1 cellular context compared by ENCODE assay signal in the genomic region with DNA sequence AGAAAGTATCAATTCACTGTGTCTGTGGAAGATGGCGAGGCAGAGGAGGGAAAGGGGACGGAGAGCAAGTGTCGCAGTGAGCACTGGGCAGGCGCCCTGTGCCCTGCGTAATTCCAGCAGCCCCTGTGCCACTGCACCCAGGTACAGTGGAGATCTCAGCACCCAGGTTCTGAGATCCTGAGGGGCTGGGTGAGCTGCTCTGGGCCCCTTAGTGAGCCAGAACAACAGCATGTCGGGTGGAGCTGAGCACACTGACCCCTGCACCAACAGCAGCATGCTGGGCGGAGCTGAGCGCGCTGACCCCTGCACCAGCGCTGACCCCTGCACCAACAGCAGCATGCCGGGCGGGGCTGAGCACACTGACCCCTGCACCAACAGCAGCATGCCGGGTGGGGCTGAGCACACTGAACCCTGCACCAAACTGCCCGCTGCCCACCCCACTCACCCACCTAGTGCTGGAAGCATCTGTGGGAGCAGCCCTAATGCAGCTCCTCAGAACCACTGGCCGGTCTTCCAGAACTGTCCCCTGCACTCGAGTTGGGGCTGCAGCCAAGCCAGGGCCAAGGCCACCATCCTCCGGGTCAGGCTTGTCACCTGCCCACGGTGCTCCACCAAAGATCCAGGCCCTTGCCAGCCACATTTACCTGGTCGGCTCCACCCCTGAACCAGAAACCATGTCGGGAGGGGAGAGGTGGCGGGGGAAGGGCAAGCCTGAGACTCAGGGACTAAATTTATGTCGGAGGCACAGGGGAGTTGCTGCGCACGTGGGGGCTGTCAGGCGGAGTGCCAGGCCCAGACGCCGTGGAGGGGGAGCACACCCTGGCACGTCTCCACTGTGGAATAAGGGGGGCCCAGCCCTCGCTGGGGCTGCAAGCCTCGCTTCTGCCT.
TF ChIP-seq lines count a peak whose summit lies in the region.

No MANE protein-coding gene starts in this region.

TF ChIP-seq in liver, 16 proteins besides CTCF, POLR2A, EP300 and RAD21 (continued from another document):
- TF ChIP-seq YY1 (IDR thresholded peaks at IDR 0.05) (no peak), HNF4A (conservative IDR thresholded peaks at IDR 0.05) (no peak), NR2F2 (IDR thresholded peaks at IDR 0.05) (no peak), EGR1 (IDR thresholded peaks at IDR 0.05; ENCODE audit: low read depth in 2 of 2) (no peak)
- TF ChIP-seq, protein P1, sequence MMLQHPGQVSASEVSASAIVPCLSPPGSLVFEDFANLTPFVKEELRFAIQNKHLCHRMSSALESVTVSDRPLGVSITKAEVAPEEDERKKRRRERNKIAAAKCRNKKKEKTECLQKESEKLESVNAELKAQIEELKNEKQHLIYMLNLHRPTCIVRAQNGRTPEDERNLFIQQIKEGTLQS (IDR thresholded peaks at IDR 0.05): no peak
- TF ChIP-seq, protein P2, sequence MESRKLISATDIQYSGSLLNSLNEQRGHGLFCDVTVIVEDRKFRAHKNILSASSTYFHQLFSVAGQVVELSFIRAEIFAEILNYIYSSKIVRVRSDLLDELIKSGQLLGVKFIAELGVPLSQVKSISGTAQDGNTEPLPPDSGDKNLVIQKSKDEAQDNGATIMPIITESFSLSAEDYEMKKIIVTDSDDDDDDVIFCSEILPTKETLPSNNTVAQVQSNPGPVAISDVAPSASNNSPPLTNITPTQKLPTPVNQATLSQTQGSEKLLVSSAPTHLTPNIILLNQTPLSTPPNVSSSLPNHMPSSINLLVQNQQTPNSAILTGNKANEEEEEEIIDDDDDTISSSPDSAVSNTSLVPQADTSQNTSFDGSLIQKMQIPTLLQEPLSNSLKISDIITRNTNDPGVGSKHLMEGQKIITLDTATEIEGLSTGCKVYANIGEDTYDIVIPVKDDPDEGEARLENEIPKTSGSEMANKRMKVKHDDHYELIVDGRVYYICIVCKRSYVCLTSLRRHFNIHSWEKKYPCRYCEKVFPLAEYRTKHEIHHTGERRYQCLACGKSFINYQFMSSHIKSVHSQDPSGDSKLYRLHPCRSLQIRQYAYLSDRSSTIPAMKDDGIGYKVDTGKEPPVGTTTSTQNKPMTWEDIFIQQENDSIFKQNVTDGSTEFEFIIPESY (IDR thresholded peaks at IDR 0.05): no peak
